9 cellular contexts compared by ENCODE assay signal in genomic region chr16:23302045-23302956, GRCh38. TPM values are rescaled to one million over a fixed set of nuclear protein-coding genes. Genes with fewer than 3 reads are reported as not detected.
DNase-seq lines count a peak whose midpoint lies in the region; ATAC-seq and TF ChIP-seq lines count a peak whose summit lies in the region.
"Had no signal": no experiment of that assay in that cellular context is flagged by ENCODE, and none has a peak within 500 bp of the region (broad histone marks: within the 10 kb centered on the region; RNA-seq: fewer than 3 reads in every experiment).

A gene with protein sequence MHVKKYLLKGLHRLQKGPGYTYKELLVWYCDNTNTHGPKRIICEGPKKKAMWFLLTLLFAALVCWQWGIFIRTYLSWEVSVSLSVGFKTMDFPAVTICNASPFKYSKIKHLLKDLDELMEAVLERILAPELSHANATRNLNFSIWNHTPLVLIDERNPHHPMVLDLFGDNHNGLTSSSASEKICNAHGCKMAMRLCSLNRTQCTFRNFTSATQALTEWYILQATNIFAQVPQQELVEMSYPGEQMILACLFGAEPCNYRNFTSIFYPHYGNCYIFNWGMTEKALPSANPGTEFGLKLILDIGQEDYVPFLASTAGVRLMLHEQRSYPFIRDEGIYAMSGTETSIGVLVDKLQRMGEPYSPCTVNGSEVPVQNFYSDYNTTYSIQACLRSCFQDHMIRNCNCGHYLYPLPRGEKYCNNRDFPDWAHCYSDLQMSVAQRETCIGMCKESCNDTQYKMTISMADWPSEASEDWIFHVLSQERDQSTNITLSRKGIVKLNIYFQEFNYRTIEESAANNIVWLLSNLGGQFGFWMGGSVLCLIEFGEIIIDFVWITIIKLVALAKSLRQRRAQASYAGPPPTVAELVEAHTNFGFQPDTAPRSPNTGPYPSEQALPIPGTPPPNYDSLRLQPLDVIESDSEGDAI (plus strand): TSS chr16:23302302. CDS start chr16:23348600, 46,298 bp downstream.

- no peak for TF ChIP-seq EP300 in ovary (IDR thresholded peaks at IDR 0.05)

- ATAC-seq in HG02610 (IDR thresholded peaks at IDR 0.05; ENCODE audit: unreplicated experiment) (no peak), HG03460 (IDR thresholded peaks at IDR 0.05; ENCODE audit: unreplicated experiment) (no peak)

- intact Hi-C loops in ovary (cut with DNase I) (no loop called here), uterus (cut with DNase I; ENCODE audit: low total_unique reads) (no loop called here)

- H3K27ac ChIP-seq in ectodermal cell (ENCODE audit: insufficient read depth, low read depth, low read length, poor library complexity, severe bottlenecking) (no peak within 1 kb of the TSS), ovary (no peak within 1 kb of the TSS), uterus (no peak within 1 kb of the TSS)

- H3K27me3 ChIP-seq in ectodermal cell (ENCODE audit: control insufficient read depth, insufficient read depth, low read length, poor library complexity, severe bottlenecking), result peaks cover 42% of the 10 kb centered on the region
- no peaks in the 10 kb centered on the region for H3K27me3 ChIP-seq in ovary
- peaks cover 0 to 12% of the 10 kb centered on the region in 2 donors for H3K27me3 ChIP-seq in uterus

- H3K36me3 ChIP-seq in ectodermal cell (ENCODE audit: control insufficient read depth, insufficient read depth, low read length) (no peaks in the 10 kb centered on the region), ovary (no peaks in the 10 kb centered on the region), uterus (no peaks in the 10 kb centered on the region)

- DNase-seq in NCI-H1105 (lab: John Stamatoyannopoulos, UW) (peak; percentile 33), ovary (no peak), GM03348 (ENCODE audit: low spot score) (no peak), uterus (no peak)

- 2% methylated on average over 81 of the region's 81 CpGs for WGBS in ectodermal cell, 2 experiments
- WGBS in ovary, 3 donors, result 1 to 4% (median 2%) methylated on average over 47 to 81 of the region's 81 CpGs

- TF ChIP-seq CTCF in ovary (IDR thresholded peaks at IDR 0.05) (no peak), uterus (IDR thresholded peaks at IDR 0.05) (no peak)

- H3K9me3 ChIP-seq in ectodermal cell (ENCODE audit: control insufficient read depth, low read length) (no peaks in the 10 kb centered on the region), ovary (no peaks in the 10 kb centered on the region), uterus (no peaks in the 10 kb centered on the region)

- TF ChIP-seq POLR2A in ovary (IDR thresholded peaks at IDR 0.05), result no peak
- TF ChIP-seq POLR2A in uterus (IDR thresholded peaks at IDR 0.05), result no peak

- H3K4me3 ChIP-seq in GM08714 (ENCODE audit: low read length) (peak within 1 kb of the TSS; percentile 13; the same call in 1 of the 2 replicates), ectodermal cell (ENCODE audit: insufficient read depth, low read depth, low read length) (peak within 1 kb of the TSS; percentile 46), ovary (peak within 1 kb of the TSS; percentile 26), uterus (peak within 1 kb of the TSS in 1 of 2 donors; percentile 9)

- H3K4me1 ChIP-seq in ectodermal cell (ENCODE audit: control insufficient read depth, insufficient read depth, low read length) (no peaks in the 10 kb centered on the region), ovary (ENCODE audit: insufficient read depth) (no peaks in the 10 kb centered on the region), uterus (no peaks in the 10 kb centered on the region)

RNA-seq across cellular contexts. Expression of the gene that starts here (rescaled TPM):
- polyA plus RNA-seq in ectodermal cell (2013, experiment 1 of 4), result not detected
- polyA plus RNA-seq in ectodermal cell (2013, experiment 2 of 4), result not detected
- not detected for polyA plus RNA-seq in ectodermal cell (2013, experiment 3 of 4)
- polyA plus RNA-seq in ectodermal cell (2013, experiment 4 of 4), result 0.32 TPM
- 1 to 10 TPM in 4 of 7 donors, under 1 TPM in 2, not detected in 1; 0.13 to 1.8 (median 1.0) TPM for total RNA-seq in ovary
- 1 to 10 TPM in 1 of 2 donors, under 1 TPM in 1; 0.94 to 2.5 TPM for polyA plus RNA-seq in ovary
- 1 to 10 TPM in 3 of 4 donors, under 1 TPM in 1; 0.14 to 9.6 (median 1.9) TPM for total RNA-seq in uterus
- total RNA-seq: osteoblast had no signal
